In genomic region chr1:58804853-58805252, GRCh38 we compare ENCODE assay signal across 1 cellular context.
TF ChIP-seq lines count a peak whose summit lies in the region.

No MANE protein-coding gene starts in this region.

TF ChIP-seq in K562, 482 proteins besides CTCF, POLR2A, EP300 and RAD21 (continued from another document):
- no peak for TF ChIP-seq E2F6 (IDR thresholded peaks at IDR 0.05; ENCODE audit: borderline replicate concordance in 1 of 2, extremely low read depth in 1 of 2, insufficient read depth in 1 of 2, insufficient read length in 1 of 2, low read depth in 1 of 2, low read length in 1 of 2, poor library complexity in 1 of 2, severe bottlenecking in 1 of 2)
- TF ChIP-seq ELK3 (CRISPR knock-in tag; IDR thresholded peaks at IDR 0.05) = no peak
- no peak for TF ChIP-seq NFXL1 (CRISPR knock-in tag; IDR thresholded peaks at IDR 0.05)
- no peak for TF ChIP-seq DACH1 (IDR thresholded peaks at IDR 0.05; ENCODE audit: partially characterized antibody)
- TF ChIP-seq HDAC1 (IDR thresholded peaks at IDR 0.05) = no peak
- TF ChIP-seq IRF2 (CRISPR knock-in tag; IDR thresholded peaks at IDR 0.05) = no peak
- no peak for TF ChIP-seq THRA (IDR thresholded peaks at IDR 0.05)
- no peak for TF ChIP-seq ZNF695 (CRISPR knock-in tag; IDR thresholded peaks at IDR 0.05)
- TF ChIP-seq TARDBP (IDR thresholded peaks at IDR 0.05) = no peak
- TF ChIP-seq SLC30A9 (CRISPR knock-in tag; IDR thresholded peaks at IDR 0.05) = no peak
- TF ChIP-seq TFE3 (CRISPR knock-in tag; IDR thresholded peaks at IDR 0.05) = no peak
